In the genomic region with DNA sequence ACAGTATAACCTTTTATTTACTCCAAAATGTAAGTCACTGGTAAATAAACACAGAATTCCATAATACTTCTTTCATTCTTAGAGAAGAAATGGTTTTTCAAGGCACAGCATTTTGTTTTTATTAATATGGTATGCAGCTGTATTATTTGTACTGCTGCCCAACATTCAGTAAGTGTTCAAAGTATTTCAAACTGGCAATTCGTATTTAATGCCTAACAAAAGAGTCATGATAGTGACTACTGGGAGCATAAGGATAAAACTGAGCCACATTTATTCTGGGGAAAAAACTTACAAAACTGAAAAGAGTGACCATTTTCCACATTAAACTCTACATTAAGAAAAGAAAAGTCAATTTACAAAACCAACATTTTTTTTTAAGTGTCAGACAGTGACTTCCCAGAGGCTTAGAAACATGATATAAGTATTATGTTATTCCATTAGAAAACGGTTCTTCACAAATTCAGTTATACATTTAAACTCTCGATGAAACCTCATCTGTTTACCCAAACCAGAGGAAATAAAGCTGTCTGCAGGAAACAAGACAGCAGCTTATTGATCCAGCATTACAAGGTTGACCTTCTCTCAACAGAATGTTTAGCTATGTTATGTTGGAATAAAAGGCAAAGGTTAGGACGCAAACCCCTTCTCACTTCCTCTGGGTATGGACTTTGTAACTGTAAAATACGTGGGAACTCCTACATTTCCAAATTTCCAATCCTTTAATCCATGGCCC, we compare ENCODE assay signal across 23 cellular contexts. TPM values are rescaled to one million over a fixed set of nuclear protein-coding genes. Genes with fewer than 3 reads are reported as not detected.
DNase-seq lines count a peak whose midpoint lies in the region; ATAC-seq, FAIRE-seq and TF ChIP-seq lines count a peak whose summit lies in the region.
"Had no signal": no experiment of that assay in that cellular context is flagged by ENCODE, and none has a peak within 500 bp of the region (broad histone marks: within the 10 kb centered on the region; RNA-seq: fewer than 3 reads in every experiment).

No MANE protein-coding gene starts in this region.

- H4K20me1 ChIP-seq in osteoblast (ENCODE audit: insufficient read depth, low read length): no peaks in the 10 kb centered on the region

- FAIRE-seq in D721Med (lab: Jason Lieb, UNC): peak; percentile 16

- H3K56ac ChIP-seq in mesendoderm (ENCODE audit: low read length): no peak overlapping the region

- H3K9ac ChIP-seq in SK-N-MC (ENCODE audit: insufficient read length): peak overlapping the region; percentile 51
- no peak overlapping the region for H3K9ac ChIP-seq in mesendoderm (ENCODE audit: low read length)

- H3K9me3 ChIP-seq in SK-N-MC (ENCODE audit: low read depth, low read length) (no peaks in the 10 kb centered on the region), osteoblast (ENCODE audit: low read depth, low read length) (no peaks in the 10 kb centered on the region), transverse colon (no peaks in the 10 kb centered on the region)
- H3K9me3 ChIP-seq: breast epithelium, pancreas, suprapubic skin had no signal

- no peak overlapping the region for H2AK5ac ChIP-seq in mesendoderm (ENCODE audit: low read length)

- peak overlapping the region; percentile 74 for H3K27ac ChIP-seq in SK-N-MC
- peak overlapping the region; percentile 85 for H3K27ac ChIP-seq in osteoblast (ENCODE audit: low read depth, low read length)
- no peak overlapping the region for H3K27ac ChIP-seq in transverse colon
- no peak overlapping the region for H3K27ac ChIP-seq in substantia nigra (ENCODE audit: low read depth, low read length, poor library complexity, severe bottlenecking)
- no peak overlapping the region for H3K27ac ChIP-seq in mesendoderm (ENCODE audit: low read depth, low read length)
- H3K27ac ChIP-seq: breast epithelium, HL-60, pancreas, suprapubic skin had no signal

- H4K8ac ChIP-seq in mesendoderm (ENCODE audit: low read depth, low read length): no peak overlapping the region

- intact Hi-C loops in transverse colon (cut with DNase I; ENCODE audit: low total_unique reads): no loop called here

- TF ChIP-seq EP300 in transverse colon (IDR thresholded peaks at IDR 0.05; ENCODE audit: low read depth): no peak

- no peaks in the 10 kb centered on the region for H3K27me3 ChIP-seq in osteoblast (ENCODE audit: insufficient read depth, low read length)
- H3K27me3 ChIP-seq in transverse colon: no peaks in the 10 kb centered on the region
- no peaks in the 10 kb centered on the region for H3K27me3 ChIP-seq in mesendoderm (ENCODE audit: insufficient read depth, low read length, poor library complexity)
- H3K27me3 ChIP-seq: breast epithelium, pancreas, suprapubic skin had no signal

- in situ Hi-C loops in transverse colon (cut with MboI; ENCODE audit: low pct_ligation_motif_present in 1 of 4, low pct_unique_long_range_greater_than_20kb in 1 of 4, low sequenced_read_pairs in 3 of 4): no loop called here

- H3K4ac ChIP-seq in mesendoderm (ENCODE audit: low read depth, low read length): no peak overlapping the region

- TF ChIP-seq CTCF in D721Med (IDR thresholded peaks at IDR 0.05; ENCODE audit: insufficient read depth, missing control alignments) (no peak), fibroblast of mammary gland (conservative IDR thresholded peaks at IDR 0.05; ENCODE audit: control insufficient read depth, insufficient read depth, low read depth, low read length) (no peak), osteoblast (IDR thresholded peaks at IDR 0.05; ENCODE audit: extremely low read depth, low read depth, low read length) (no peak), transverse colon (IDR thresholded peaks at IDR 0.05) (no peak)

- no peak overlapping the region for H3K23ac ChIP-seq in mesendoderm (ENCODE audit: low read length)

- H3K79me2 ChIP-seq in osteoblast (ENCODE audit: insufficient read depth, low read length) (peaks cover 67% of the 10 kb centered on the region), mesendoderm (ENCODE audit: control insufficient read depth, insufficient read depth, low read length) (peaks cover 15% of the 10 kb centered on the region)

- no peak for ATAC-seq in GM18861 (IDR thresholded peaks at IDR 0.05; ENCODE audit: unreplicated experiment)
- ATAC-seq: activated T-cell treated with anti-CD3 and anti-CD28 coated beads, Interleukin-2, amount 50 U/mL, for 4 hours; left colon; pancreas; PC-3 had no signal

- TF ChIP-seq POLR2A in transverse colon (IDR thresholded peaks at IDR 0.05): no peak

- H3K4me2 ChIP-seq in osteoblast (ENCODE audit: insufficient read depth, low read length): peak overlapping the region; percentile 84
- H3K4me2 ChIP-seq in mesendoderm (ENCODE audit: low read length): no peak overlapping the region

- H2AFZ ChIP-seq in osteoblast (ENCODE audit: low read length): peak overlapping the region; percentile 71

- no peak overlapping the region for H2BK5ac ChIP-seq in mesendoderm (ENCODE audit: low read length)

- no peak overlapping the region for H2BK15ac ChIP-seq in mesendoderm (replicated peaks; ENCODE audit: low read depth)

- no peak overlapping the region for H3K18ac ChIP-seq in mesendoderm (ENCODE audit: low read length)

- H3K4me1 ChIP-seq in osteoblast (ENCODE audit: insufficient read depth, low read length) (peaks cover 33% of the 10 kb centered on the region), transverse colon (peaks cover 0 to 38% (median 14%) of the 10 kb centered on the region in 4 donors), mesendoderm (ENCODE audit: control insufficient read depth, low read depth, low read length) (no peaks in the 10 kb centered on the region)
- H3K4me1 ChIP-seq: breast epithelium had no signal

- H3K36me3 ChIP-seq in SK-N-MC (ENCODE audit: insufficient read depth, low read length) (no peaks in the 10 kb centered on the region), osteoblast (ENCODE audit: insufficient read depth, low read length) (no peaks in the 10 kb centered on the region), transverse colon (no peaks in the 10 kb centered on the region), mesendoderm (ENCODE audit: control insufficient read depth, insufficient read depth, low read length) (no peaks in the 10 kb centered on the region)
- H3K36me3 ChIP-seq: breast epithelium, pancreas, suprapubic skin had no signal

- H2BK120ac ChIP-seq in mesendoderm (ENCODE audit: low read depth, low read length): no peak overlapping the region

- 56 to 77% methylated on average over 5 of the region's 5 CpGs for WGBS in transverse colon (ENCODE audit: low coverage in 1 of 2), 2 donors
- WGBS in mesendoderm (ENCODE audit: extremely low coverage, insufficient coverage, low lambda C conversion rate): no CpG with 5 or more reads among the region's 5 CpGs

- H3K4me3 ChIP-seq in SK-N-MC (peak overlapping the region; percentile 48), fibroblast of mammary gland (ENCODE audit: control insufficient read depth, low read depth, low read length) (no peak overlapping the region), osteoblast (ENCODE audit: insufficient read depth, low read length) (peak overlapping the region; percentile 34), transverse colon (no peak overlapping the region), mesendoderm (ENCODE audit: low read length) (no peak overlapping the region)
- H3K4me3 ChIP-seq: breast epithelium, pancreas, suprapubic skin had no signal

- H4K5ac ChIP-seq in mesendoderm (ENCODE audit: low read length): no peak overlapping the region

- DNase-seq in D721Med (ENCODE audit: insufficient read length, low spot score): no peak
- no peak for DNase-seq in SK-N-MC (ENCODE audit: low read depth, low spot score)
- peak; percentile 50 for DNase-seq in fibroblast of mammary gland (ENCODE audit: low read depth)
- peak; percentile 37 for DNase-seq in osteoblast (ENCODE audit: insufficient read length, low spot score, missing footprints)
- no peak for DNase-seq in transverse colon
- no peak for DNase-seq in substantia nigra (lab: John Stamatoyannopoulos, UW)
- no peak for DNase-seq in mesendoderm
- DNase-seq: activated CD4-positive, alpha-beta T cell treated with anti-CD3 and anti-CD28 coated beads, Interleukin-2, amount 50 U/mL, for 4 hours; activated naive CD4-positive, alpha-beta T cell treated with anti-CD3 and anti-CD28 coated beads, Interleukin-2, amount 50 U/mL, for 16 hours; activated T-cell treated with anti-CD3 and anti-CD28 coated beads, Interleukin-2, amount 50 U/mL, for 4 hours; GOT3; KBM-7; left colon; NCI-H526 treated with DMSO at 0.1 percent for 48 hours; pancreas; PC-3; small intestine; stimulated activated CD4-positive, alpha-beta T cell treated with anti-CD3 and anti-CD28 coated beads, Interleukin-4, amount 100 ng/mL, for 4 hours; stimulated activated CD8-positive, alpha-beta memory T cell treated with anti-CD3 and anti-CD28 coated beads, Interleukin-4, amount 100 ng/mL, for 48 hours had no signal

- H3K79me1 ChIP-seq in mesendoderm (ENCODE audit: low read length): peaks cover 6% of the 10 kb centered on the region

RNA-seq across cellular contexts. Expression of a gene that starts 24.3 kb away (rescaled TPM):
- total RNA-seq in osteoblast: 46.9 and 47.4 TPM in 2 replicates
- 100 to 1,000 TPM in 1 of 4 donors, 10 to 100 TPM in 3; 45.3 to 102 (median 61.9) TPM for total RNA-seq in transverse colon
- polyA plus RNA-seq in mesendoderm (2013, experiment 1 of 2): 87.9 TPM
- polyA plus RNA-seq in mesendoderm (2013, experiment 2 of 2): 87.1 TPM

Comparison
In these comparisons a context has a peak if more than half of its experiments do, and no peak if none do; other contexts are left out.
1. DNase-seq: peak in fibroblast of mammary gland (single experiment) and osteoblast (single experiment); none in D721Med (single experiment), SK-N-MC (single experiment), transverse colon (single experiment), substantia nigra (0 of 49) and mesendoderm (single experiment).
2. H3K27ac ChIP-seq: peak in SK-N-MC (single experiment) and osteoblast (single experiment); none in transverse colon (0 of 4), substantia nigra (single experiment) and mesendoderm (single experiment).
3. H3K4me3 ChIP-seq: peak in SK-N-MC (single experiment) and osteoblast (single experiment); none in fibroblast of mammary gland (single experiment), transverse colon (0 of 4) and mesendoderm (single experiment).